In genomic region chr2:10529611-10530010, GRCh38 we compare ENCODE assay signal across 1 cellular context.
TF ChIP-seq lines count a peak whose summit lies in the region.

No MANE protein-coding gene starts in this region.

TF ChIP-seq in SK-N-SH, 30 proteins besides CTCF, POLR2A, EP300 and RAD21 (continued from another document):
- no peak for TF ChIP-seq REST (IDR thresholded peaks at IDR 0.05; ENCODE audit: low read depth, low read length)
- TF ChIP-seq, protein P1, sequence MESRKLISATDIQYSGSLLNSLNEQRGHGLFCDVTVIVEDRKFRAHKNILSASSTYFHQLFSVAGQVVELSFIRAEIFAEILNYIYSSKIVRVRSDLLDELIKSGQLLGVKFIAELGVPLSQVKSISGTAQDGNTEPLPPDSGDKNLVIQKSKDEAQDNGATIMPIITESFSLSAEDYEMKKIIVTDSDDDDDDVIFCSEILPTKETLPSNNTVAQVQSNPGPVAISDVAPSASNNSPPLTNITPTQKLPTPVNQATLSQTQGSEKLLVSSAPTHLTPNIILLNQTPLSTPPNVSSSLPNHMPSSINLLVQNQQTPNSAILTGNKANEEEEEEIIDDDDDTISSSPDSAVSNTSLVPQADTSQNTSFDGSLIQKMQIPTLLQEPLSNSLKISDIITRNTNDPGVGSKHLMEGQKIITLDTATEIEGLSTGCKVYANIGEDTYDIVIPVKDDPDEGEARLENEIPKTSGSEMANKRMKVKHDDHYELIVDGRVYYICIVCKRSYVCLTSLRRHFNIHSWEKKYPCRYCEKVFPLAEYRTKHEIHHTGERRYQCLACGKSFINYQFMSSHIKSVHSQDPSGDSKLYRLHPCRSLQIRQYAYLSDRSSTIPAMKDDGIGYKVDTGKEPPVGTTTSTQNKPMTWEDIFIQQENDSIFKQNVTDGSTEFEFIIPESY (IDR thresholded peaks at IDR 0.05; ENCODE audit: borderline replicate concordance, low read depth): no peak
- no peak for TF ChIP-seq SMC3 (IDR thresholded peaks at IDR 0.05; ENCODE audit: low read depth, low read length)
- TF ChIP-seq TAF1 (IDR thresholded peaks at IDR 0.05; ENCODE audit: borderline replicate concordance, low read depth, low read length): no peak
- TF ChIP-seq FOSL2 (IDR thresholded peaks at IDR 0.05; ENCODE audit: borderline replicate concordance, low read depth): no peak
- TF ChIP-seq FOXJ3 (CRISPR knock-in tag; IDR thresholded peaks at IDR 0.05): no peak
- TF ChIP-seq, protein P2, sequence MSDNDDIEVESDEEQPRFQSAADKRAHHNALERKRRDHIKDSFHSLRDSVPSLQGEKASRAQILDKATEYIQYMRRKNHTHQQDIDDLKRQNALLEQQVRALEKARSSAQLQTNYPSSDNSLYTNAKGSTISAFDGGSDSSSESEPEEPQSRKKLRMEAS (IDR thresholded peaks at IDR 0.05; ENCODE audit: low read depth): no peak
- TF ChIP-seq POLR2AphosphoS5 (IDR thresholded peaks at IDR 0.05; ENCODE audit: low read depth, low read length): no peak
- TF ChIP-seq NFIC (IDR thresholded peaks at IDR 0.05; ENCODE audit: borderline replicate concordance): no peak
- TF ChIP-seq FOXM1 (IDR thresholded peaks at IDR 0.05; ENCODE audit: low read depth): no peak
- TF ChIP-seq RFX5 (IDR thresholded peaks at IDR 0.05; ENCODE audit: low read length): no peak
- no peak for TF ChIP-seq IRF3 (IDR thresholded peaks at IDR 0.05; ENCODE audit: low read depth, low read length)
- no peak for TF ChIP-seq GATA2 (CRISPR knock-in tag; IDR thresholded peaks at IDR 0.05)
- TF ChIP-seq RCOR1 (IDR thresholded peaks at IDR 0.05; ENCODE audit: low read length): no peak
